19 cellular contexts compared by ENCODE assay signal in genomic region chr2:47562548-47562947, GRCh38. TPM values are rescaled to one million over a fixed set of nuclear protein-coding genes. Genes with fewer than 3 reads are reported as not detected.
A peak's percentile ranks its signal among the peaks of the same experiment; 100 is the strongest.
DNase-seq lines count a peak whose midpoint lies in the region; ATAC-seq and TF ChIP-seq lines count a peak whose summit lies in the region.
"Had no signal": no experiment of that assay in that cellular context is flagged by ENCODE, and none has a peak within 500 bp of the region (broad histone marks: within the 10 kb centered on the region; RNA-seq: fewer than 3 reads in every experiment).

No MANE protein-coding gene starts in this region.

- no peak overlapping the region for H4K91ac ChIP-seq in H9 (ENCODE audit: insufficient read length, low read depth, low read length)

- H3K18ac ChIP-seq in H9 (ENCODE audit: insufficient read length, low read depth, low read length): no peak overlapping the region

- no peak overlapping the region for H4K5ac ChIP-seq in H9 (ENCODE audit: insufficient read length, low read depth, low read length)

- no peak for ATAC-seq in HG03378 (IDR thresholded peaks at IDR 0.05; ENCODE audit: unreplicated experiment)
- ATAC-seq: CD8-positive, alpha-beta T cell had no signal

- no peak overlapping the region for H2AK5ac ChIP-seq in H9 (ENCODE audit: insufficient read length, low read length)

- H3K9me3 Mint-ChIP-seq in H9 (no peaks in the 10 kb centered on the region), neural crest cell (no peaks in the 10 kb centered on the region)
- H3K9me3 Mint-ChIP-seq: CD4-positive, alpha-beta T cell; CD8-positive, alpha-beta T cell had no signal

- H3K9me3 ChIP-seq in H9 (ENCODE audit: control insufficient read depth, low read depth, low read length) (no peaks in the 10 kb centered on the region), Karpas-422 (ENCODE audit: low read length) (no peaks in the 10 kb centered on the region)
- H3K9me3 ChIP-seq: A549; BLaER1 treated with 17β-estradiol and CSF1 and Interleukin-3, amounts not matched to agents 10 nM and 100 nM; Caco-2 had no signal

- H3K9ac ChIP-seq in H9 (ENCODE audit: extremely low read depth, insufficient read length, low read length): no peak overlapping the region
- H3K9ac ChIP-seq in Karpas-422 (ENCODE audit: low read length): no peak overlapping the region
- H3K9ac ChIP-seq: BLaER1 treated with 17β-estradiol and CSF1 and Interleukin-3, amounts not matched to agents 10 nM and 100 nM had no signal

- H2BK20ac ChIP-seq in H9 (ENCODE audit: low read depth, low read length, poor library complexity, severe bottlenecking): no peak overlapping the region

- no peak for DNase-seq in H9
- peak; percentile 41 for DNase-seq in Karpas-422
- DNase-seq in neural crest cell (ENCODE audit: low read depth, low spot score): no peak
- DNase-seq in GM20000 (ENCODE audit: low spot score): no peak
- DNase-seq in OCI-M1 (lab: John Stamatoyannopoulos, UW): no peak
- DNase-seq: AML-193; Caco-2; Calu3; CD4-positive, alpha-beta T cell; CD8-positive, alpha-beta T cell; DMS79 treated with DMSO at 0.1 percent for 48 hours; GF-D8 had no signal

- H3K27me3 ChIP-seq in H9 (ENCODE audit: insufficient read depth, low read length) (no peaks in the 10 kb centered on the region), Karpas-422 (ENCODE audit: low read length) (no peaks in the 10 kb centered on the region)

- no peak overlapping the region for H2BK120ac ChIP-seq in H9 (ENCODE audit: low read depth, low read length, poor library complexity, severe bottlenecking)

- H3K27me3 Mint-ChIP-seq in H9 (ENCODE audit: low read depth): peaks cover 4% of the 10 kb centered on the region
- H3K27me3 Mint-ChIP-seq in neural crest cell (ENCODE audit: low read depth): peaks cover 39% of the 10 kb centered on the region

- no peak for TF ChIP-seq CTCF in H9 (conservative IDR thresholded peaks at IDR 0.05)
- no peak for TF ChIP-seq CTCF in neural crest cell (conservative IDR thresholded peaks at IDR 0.05)
- no peak for TF ChIP-seq CTCF in GM20000 (IDR thresholded peaks at IDR 0.05; ENCODE audit: extremely low read depth, missing control alignments)

- H4K20me1 ChIP-seq in H9 (ENCODE audit: control insufficient read depth, insufficient read depth, insufficient read length) (no peaks in the 10 kb centered on the region), Karpas-422 (ENCODE audit: insufficient read depth, low read depth, low read length) (peaks cover 87% of the 10 kb centered on the region)

- peaks cover 2 to 15% (median 4%) of the 10 kb centered on the region in 3 experiments; a peak in 4 of 7 replicates for H3K36me3 Mint-ChIP-seq in H9 (ENCODE audit: insufficient read depth in 1 of 3, low read depth in 3 of 3)
- no peaks in the 10 kb centered on the region for H3K36me3 Mint-ChIP-seq in neural crest cell (ENCODE audit: low read depth)
- H3K36me3 Mint-ChIP-seq: CD8-positive, alpha-beta T cell had no signal

- H3K27ac ChIP-seq in H9 (ENCODE audit: insufficient read length, low read depth, low read length) (no peak overlapping the region), Karpas-422 (ENCODE audit: low read length) (peak overlapping the region; percentile 27)
- H3K27ac ChIP-seq: 22Rv1; A549; BLaER1 treated with 17β-estradiol and CSF1 and Interleukin-3, amounts not matched to agents 10 nM and 100 nM; C4-2B had no signal

- no peak overlapping the region for H3T11ph ChIP-seq in H9 (ENCODE audit: low read length)

- no peak overlapping the region for H3K23ac ChIP-seq in H9 (ENCODE audit: insufficient read length, low read depth, low read length)

- H2BK5ac ChIP-seq in H9 (ENCODE audit: insufficient read length, low read length): no peak overlapping the region

- no peak overlapping the region for H3K4ac ChIP-seq in H9 (ENCODE audit: low read depth, low read length)

- no peaks in the 10 kb centered on the region for H3K79me1 ChIP-seq in H9 (ENCODE audit: insufficient read depth, low read depth, low read length, poor library complexity, severe bottlenecking)

- no peak overlapping the region for H2BK15ac ChIP-seq in H9 (ENCODE audit: low read depth, low read length)

- WGBS in H9 (ENCODE audit: extremely low coverage, insufficient read length, low lambda C conversion rate): no CpG with 5 or more reads among the region's 5 CpGs

- no peaks in the 10 kb centered on the region for H3K23me2 ChIP-seq in H9 (ENCODE audit: insufficient read length, low read depth, low read length, poor library complexity, severe bottlenecking)

- no peak overlapping the region for H2BK12ac ChIP-seq in H9 (ENCODE audit: insufficient read length, low read depth, low read length)

- H3K14ac ChIP-seq in H9 (ENCODE audit: insufficient read depth, low read length): no peak overlapping the region; the same call in 1 of the 2 replicates

- H3K79me2 ChIP-seq in H9 (ENCODE audit: insufficient read depth, low read length) (no peaks in the 10 kb centered on the region), Karpas-422 (ENCODE audit: low read length) (peaks cover 100% of the 10 kb centered on the region)

- peaks cover 85% of the 10 kb centered on the region for H3K36me3 ChIP-seq in Karpas-422 (ENCODE audit: insufficient read depth, low read length)
- H3K36me3 ChIP-seq: BLaER1 treated with 17β-estradiol and CSF1 and Interleukin-3, amounts not matched to agents 10 nM and 100 nM had no signal

- H3K4me3 Mint-ChIP-seq in H9: no peak overlapping the region
- H3K4me3 Mint-ChIP-seq in neural crest cell: no peak overlapping the region
- H3K4me3 Mint-ChIP-seq: B cell; CD4-positive, alpha-beta T cell; CD8-positive, alpha-beta T cell had no signal

- H3K4me1 ChIP-seq in H9 (ENCODE audit: insufficient read depth, low read length) (peaks cover 10% of the 10 kb centered on the region), Karpas-422 (ENCODE audit: low read length) (peaks cover 100% of the 10 kb centered on the region)
- H3K4me1 ChIP-seq: A549 had no signal

- H4K8ac ChIP-seq in H9 (replicated peaks; ENCODE audit: insufficient read length, low read depth, low read length): no peak overlapping the region

- H3K4me2 ChIP-seq in H9 (ENCODE audit: insufficient read depth, insufficient read length, low read length) (no peak overlapping the region), Karpas-422 (ENCODE audit: low read depth, low read length, poor library complexity, severe bottlenecking) (no peak overlapping the region)
- H3K4me2 ChIP-seq: A549; BLaER1 treated with 17β-estradiol and CSF1 and Interleukin-3, amounts not matched to agents 10 nM and 100 nM had no signal

- H3K56ac ChIP-seq in H9 (ENCODE audit: insufficient read length, low read depth, low read length): no peak overlapping the region

- no peaks in the 10 kb centered on the region for H3K9me2 ChIP-seq in Karpas-422 (replicated peaks; ENCODE audit: insufficient read depth, low read length)

- H3K27ac Mint-ChIP-seq in H9 (peak overlapping the region in 2 of 3 experiments; percentile 37 to 81; a peak in 3 of 7 replicates), neural crest cell (ENCODE audit: unreplicated experiment) (peak overlapping the region; percentile 10)
- H3K27ac Mint-ChIP-seq: B cell; CD4-positive, alpha-beta T cell; CD8-positive, alpha-beta T cell had no signal

- H2AFZ ChIP-seq in H9 (ENCODE audit: low read length) (no peak overlapping the region), Karpas-422 (ENCODE audit: low read length) (no peak overlapping the region)

- H3K4me1 Mint-ChIP-seq in H9: peaks cover 7 to 12% of the 10 kb centered on the region in 2 experiments; a peak in 1 of 4 replicates
- H3K4me1 Mint-ChIP-seq in neural crest cell: no peaks in the 10 kb centered on the region
- H3K4me1 Mint-ChIP-seq: B cell had no signal

- no peak overlapping the region for H3K4me3 ChIP-seq in Karpas-422 (ENCODE audit: low read length)
- H3K4me3 ChIP-seq: A549; BLaER1 treated with 17β-estradiol and CSF1 and Interleukin-3, amounts not matched to agents 10 nM and 100 nM had no signal

RNA-seq across cellular contexts. Expression of gene KCNK12, which starts 8.2 kb away (rescaled TPM):
- total RNA-seq in H9 (2021) (7.8 and 8.1 TPM in 2 replicates), neural crest cell (0.05 and 0.19 TPM in 2 replicates)
- 64.5 and 107 TPM in 2 replicates for total RNA-seq in Karpas-422 (2014; rRNA removed; shearing (Covaris generic); ENCODE audit: low replicate concordance)
- total RNA-seq: A172, Caco-2, Calu3 had no signal
